Comparison of ENCODE assay signal across 1 cellular context in the genomic region with DNA sequence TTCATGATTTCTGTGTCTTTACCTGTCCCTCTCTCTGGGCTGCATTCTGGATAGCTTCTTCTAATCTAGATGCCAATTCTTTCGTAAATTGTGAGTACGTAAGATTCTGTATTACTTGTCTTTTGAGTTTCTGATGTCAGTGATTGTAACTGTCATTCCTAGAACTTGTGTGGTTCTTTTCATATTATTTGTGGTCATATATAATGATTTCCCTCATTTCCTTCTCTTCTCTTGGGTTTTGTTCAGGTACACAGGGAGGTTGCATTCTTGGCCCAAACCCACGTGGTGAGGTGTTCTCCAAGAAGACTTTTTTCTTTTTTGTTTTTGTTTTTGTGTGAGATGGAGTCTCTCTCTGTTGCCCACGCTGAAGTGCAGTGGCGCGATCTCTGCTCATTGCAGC.
TF ChIP-seq lines count a peak whose summit lies in the region.

No MANE protein-coding gene starts in this region.

TF ChIP-seq in WTC11, 78 proteins besides CTCF, POLR2A, EP300 and RAD21 (continued from another document):
- TF ChIP-seq, protein P1, sequence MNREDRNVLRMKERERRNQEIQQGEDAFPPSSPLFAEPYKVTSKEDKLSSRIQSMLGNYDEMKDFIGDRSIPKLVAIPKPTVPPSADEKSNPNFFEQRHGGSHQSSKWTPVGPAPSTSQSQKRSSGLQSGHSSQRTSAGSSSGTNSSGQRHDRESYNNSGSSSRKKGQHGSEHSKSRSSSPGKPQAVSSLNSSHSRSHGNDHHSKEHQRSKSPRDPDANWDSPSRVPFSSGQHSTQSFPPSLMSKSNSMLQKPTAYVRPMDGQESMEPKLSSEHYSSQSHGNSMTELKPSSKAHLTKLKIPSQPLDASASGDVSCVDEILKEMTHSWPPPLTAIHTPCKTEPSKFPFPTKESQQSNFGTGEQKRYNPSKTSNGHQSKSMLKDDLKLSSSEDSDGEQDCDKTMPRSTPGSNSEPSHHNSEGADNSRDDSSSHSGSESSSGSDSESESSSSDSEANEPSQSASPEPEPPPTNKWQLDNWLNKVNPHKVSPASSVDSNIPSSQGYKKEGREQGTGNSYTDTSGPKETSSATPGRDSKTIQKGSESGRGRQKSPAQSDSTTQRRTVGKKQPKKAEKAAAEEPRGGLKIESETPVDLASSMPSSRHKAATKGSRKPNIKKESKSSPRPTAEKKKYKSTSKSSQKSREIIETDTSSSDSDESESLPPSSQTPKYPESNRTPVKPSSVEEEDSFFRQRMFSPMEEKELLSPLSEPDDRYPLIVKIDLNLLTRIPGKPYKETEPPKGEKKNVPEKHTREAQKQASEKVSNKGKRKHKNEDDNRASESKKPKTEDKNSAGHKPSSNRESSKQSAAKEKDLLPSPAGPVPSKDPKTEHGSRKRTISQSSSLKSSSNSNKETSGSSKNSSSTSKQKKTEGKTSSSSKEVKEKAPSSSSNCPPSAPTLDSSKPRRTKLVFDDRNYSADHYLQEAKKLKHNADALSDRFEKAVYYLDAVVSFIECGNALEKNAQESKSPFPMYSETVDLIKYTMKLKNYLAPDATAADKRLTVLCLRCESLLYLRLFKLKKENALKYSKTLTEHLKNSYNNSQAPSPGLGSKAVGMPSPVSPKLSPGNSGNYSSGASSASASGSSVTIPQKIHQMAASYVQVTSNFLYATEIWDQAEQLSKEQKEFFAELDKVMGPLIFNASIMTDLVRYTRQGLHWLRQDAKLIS (CRISPR knock-in tag; IDR thresholded peaks at IDR 0.05; ENCODE audit: borderline replicate concordance) = no peak
- TF ChIP-seq TCF7 (CRISPR knock-in tag; IDR thresholded peaks at IDR 0.05; ENCODE audit: low read depth) = no peak
- TF ChIP-seq, protein P2, sequence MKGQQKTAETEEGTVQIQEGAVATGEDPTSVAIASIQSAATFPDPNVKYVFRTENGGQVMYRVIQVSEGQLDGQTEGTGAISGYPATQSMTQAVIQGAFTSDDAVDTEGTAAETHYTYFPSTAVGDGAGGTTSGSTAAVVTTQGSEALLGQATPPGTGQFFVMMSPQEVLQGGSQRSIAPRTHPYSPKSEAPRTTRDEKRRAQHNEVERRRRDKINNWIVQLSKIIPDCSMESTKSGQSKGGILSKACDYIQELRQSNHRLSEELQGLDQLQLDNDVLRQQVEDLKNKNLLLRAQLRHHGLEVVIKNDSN (CRISPR knock-in tag; IDR thresholded peaks at IDR 0.05) = no peak
- TF ChIP-seq, protein P3, sequence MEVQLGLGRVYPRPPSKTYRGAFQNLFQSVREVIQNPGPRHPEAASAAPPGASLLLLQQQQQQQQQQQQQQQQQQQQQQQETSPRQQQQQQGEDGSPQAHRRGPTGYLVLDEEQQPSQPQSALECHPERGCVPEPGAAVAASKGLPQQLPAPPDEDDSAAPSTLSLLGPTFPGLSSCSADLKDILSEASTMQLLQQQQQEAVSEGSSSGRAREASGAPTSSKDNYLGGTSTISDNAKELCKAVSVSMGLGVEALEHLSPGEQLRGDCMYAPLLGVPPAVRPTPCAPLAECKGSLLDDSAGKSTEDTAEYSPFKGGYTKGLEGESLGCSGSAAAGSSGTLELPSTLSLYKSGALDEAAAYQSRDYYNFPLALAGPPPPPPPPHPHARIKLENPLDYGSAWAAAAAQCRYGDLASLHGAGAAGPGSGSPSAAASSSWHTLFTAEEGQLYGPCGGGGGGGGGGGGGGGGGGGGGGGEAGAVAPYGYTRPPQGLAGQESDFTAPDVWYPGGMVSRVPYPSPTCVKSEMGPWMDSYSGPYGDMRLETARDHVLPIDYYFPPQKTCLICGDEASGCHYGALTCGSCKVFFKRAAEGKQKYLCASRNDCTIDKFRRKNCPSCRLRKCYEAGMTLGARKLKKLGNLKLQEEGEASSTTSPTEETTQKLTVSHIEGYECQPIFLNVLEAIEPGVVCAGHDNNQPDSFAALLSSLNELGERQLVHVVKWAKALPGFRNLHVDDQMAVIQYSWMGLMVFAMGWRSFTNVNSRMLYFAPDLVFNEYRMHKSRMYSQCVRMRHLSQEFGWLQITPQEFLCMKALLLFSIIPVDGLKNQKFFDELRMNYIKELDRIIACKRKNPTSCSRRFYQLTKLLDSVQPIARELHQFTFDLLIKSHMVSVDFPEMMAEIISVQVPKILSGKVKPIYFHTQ (CRISPR knock-in tag; IDR thresholded peaks at IDR 0.05) = no peak
- TF ChIP-seq, protein P4, sequence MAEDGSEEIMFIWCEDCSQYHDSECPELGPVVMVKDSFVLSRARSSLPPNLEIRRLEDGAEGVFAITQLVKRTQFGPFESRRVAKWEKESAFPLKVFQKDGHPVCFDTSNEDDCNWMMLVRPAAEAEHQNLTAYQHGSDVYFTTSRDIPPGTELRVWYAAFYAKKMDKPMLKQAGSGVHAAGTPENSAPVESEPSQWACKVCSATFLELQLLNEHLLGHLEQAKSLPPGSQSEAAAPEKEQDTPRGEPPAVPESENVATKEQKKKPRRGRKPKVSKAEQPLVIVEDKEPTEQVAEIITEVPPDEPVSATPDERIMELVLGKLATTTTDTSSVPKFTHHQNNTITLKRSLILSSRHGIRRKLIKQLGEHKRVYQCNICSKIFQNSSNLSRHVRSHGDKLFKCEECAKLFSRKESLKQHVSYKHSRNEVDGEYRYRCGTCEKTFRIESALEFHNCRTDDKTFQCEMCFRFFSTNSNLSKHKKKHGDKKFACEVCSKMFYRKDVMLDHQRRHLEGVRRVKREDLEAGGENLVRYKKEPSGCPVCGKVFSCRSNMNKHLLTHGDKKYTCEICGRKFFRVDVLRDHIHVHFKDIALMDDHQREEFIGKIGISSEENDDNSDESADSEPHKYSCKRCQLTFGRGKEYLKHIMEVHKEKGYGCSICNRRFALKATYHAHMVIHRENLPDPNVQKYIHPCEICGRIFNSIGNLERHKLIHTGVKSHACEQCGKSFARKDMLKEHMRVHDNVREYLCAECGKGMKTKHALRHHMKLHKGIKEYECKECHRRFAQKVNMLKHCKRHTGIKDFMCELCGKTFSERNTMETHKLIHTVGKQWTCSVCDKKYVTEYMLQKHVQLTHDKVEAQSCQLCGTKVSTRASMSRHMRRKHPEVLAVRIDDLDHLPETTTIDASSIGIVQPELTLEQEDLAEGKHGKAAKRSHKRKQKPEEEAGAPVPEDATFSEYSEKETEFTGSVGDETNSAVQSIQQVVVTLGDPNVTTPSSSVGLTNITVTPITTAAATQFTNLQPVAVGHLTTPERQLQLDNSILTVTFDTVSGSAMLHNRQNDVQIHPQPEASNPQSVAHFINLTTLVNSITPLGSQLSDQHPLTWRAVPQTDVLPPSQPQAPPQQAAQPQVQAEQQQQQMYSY (CRISPR knock-in tag; IDR thresholded peaks at IDR 0.05) = no peak
- TF ChIP-seq IRF2 (CRISPR knock-in tag; IDR thresholded peaks at IDR 0.05; ENCODE audit: borderline replicate concordance, low read depth) = no peak
- TF ChIP-seq ZNF121 (CRISPR knock-in tag; IDR thresholded peaks at IDR 0.05) = no peak
- no peak for TF ChIP-seq RORB (CRISPR knock-in tag; IDR thresholded peaks at IDR 0.05)
- TF ChIP-seq, protein P5, sequence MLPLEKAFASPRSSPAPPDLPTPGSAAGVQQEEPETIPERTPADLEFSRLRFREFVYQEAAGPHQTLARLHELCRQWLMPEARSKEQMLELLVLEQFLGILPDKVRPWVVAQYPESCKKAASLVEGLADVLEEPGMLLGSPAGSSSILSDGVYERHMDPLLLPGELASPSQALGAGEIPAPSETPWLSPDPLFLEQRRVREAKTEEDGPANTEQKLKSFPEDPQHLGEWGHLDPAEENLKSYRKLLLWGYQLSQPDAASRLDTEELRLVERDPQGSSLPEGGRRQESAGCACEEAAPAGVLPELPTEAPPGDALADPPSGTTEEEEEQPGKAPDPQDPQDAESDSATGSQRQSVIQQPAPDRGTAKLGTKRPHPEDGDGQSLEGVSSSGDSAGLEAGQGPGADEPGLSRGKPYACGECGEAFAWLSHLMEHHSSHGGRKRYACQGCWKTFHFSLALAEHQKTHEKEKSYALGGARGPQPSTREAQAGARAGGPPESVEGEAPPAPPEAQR (CRISPR knock-in tag; IDR thresholded peaks at IDR 0.05) = no peak
- no peak for TF ChIP-seq PRRX2 (CRISPR knock-in tag; IDR thresholded peaks at IDR 0.05)
